ENCODE assay signal across 8 cellular contexts in the genomic region with DNA sequence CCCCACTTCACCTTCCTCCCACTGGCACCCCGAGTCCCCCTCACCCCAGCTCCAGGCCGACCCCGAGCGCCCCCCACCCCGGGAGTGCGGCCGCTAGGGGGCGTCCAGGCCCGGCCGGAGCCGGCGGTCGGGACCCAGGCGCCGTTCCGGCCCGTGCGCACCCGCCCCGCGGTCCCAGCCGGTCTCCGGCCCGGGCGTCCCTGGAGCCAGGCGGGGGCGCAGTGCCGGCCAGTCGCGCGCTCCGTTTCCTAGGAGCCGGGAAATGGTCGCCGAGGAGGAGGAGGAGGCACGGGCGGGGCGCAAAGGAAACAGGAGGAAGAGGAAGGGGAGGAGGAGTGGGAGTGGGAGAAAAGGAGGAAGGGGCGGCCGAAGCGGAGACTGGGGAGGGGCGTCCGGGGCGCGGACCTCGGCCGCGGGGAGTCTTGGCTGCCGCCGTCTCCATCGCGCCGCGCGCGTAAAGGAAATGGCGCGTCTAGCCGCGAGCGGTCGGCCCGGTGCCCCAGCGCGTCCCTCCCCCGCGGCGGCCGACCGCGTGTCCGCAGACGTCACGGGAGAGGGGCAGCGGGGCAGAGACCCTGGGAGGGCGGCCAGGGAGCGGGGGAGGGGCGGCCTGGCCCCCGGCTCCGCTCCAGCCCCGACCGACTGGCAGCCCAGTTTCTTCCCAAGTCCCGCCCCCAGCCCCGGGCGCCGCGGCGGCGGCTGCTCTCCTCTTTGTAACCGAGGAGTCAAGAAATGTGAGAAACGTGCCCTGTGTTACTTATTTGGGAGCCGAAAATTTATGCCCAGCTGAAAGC. TPM values are rescaled to one million over a fixed set of nuclear protein-coding genes. Genes with fewer than 3 reads are reported as not detected.
DNase-seq lines count a peak whose midpoint lies in the region; ATAC-seq and TF ChIP-seq lines count a peak whose summit lies in the region.

No MANE protein-coding gene starts in this region.

- peak; percentile 82 to 85 (median 84) for ATAC-seq in psoas muscle
- no peak for ATAC-seq in HG03342 (IDR thresholded peaks at IDR 0.05; ENCODE audit: unreplicated experiment)

- DNase-seq in EH (ENCODE audit: low read depth) (peak; percentile 91), LHCN-M2 (ENCODE audit: low read depth) (peak; percentile 54), SK-N-DZ (ENCODE audit: low spot score) (peak; percentile 89), astrocyte of the cerebellum (ENCODE audit: low read depth) (peak; percentile 60), hepatic stellate cell (ENCODE audit: low spot score) (peak; percentile 87), psoas muscle (peak; percentile 79 to 80), activated gamma-delta T cell (lab: John Stamatoyannopoulos, UW) (no peak)

- H3K4me1 ChIP-seq in psoas muscle = peaks cover 15% of the 10 kb centered on the region

- H3K27ac ChIP-seq in psoas muscle = peak overlapping the region; percentile 78

- no peaks in the 10 kb centered on the region for H3K36me3 ChIP-seq in psoas muscle (ENCODE audit: insufficient read depth in 1 of 2, low read depth in 1 of 2)

- peaks cover 0 to 47% (median 10%) of the 10 kb centered on the region in 3 donors for H3K27me3 ChIP-seq in psoas muscle (ENCODE audit: insufficient read depth in 3 of 3, low read length in 2 of 3)

- in situ Hi-C loops in astrocyte of the cerebellum (cut with HindIII; ENCODE audit: low sequenced_read_pairs) = loop anchor here (10.0 kb wide), 1 partner anchor 381 kb away; no protein-coding TSS in a partner anchor

- TF ChIP-seq CTCF in astrocyte of the cerebellum (IDR thresholded peaks at IDR 0.05; ENCODE audit: low read depth, low read length, missing control alignments) (peak; percentile 67), psoas muscle (IDR thresholded peaks at IDR 0.05) (peak; percentile 75)

- H3K4me3 ChIP-seq in astrocyte of the cerebellum (ENCODE audit: low read depth, low read length) (peak overlapping the region; percentile 65), psoas muscle (peak overlapping the region; percentile 74)

- H3K9me3 ChIP-seq in psoas muscle = no peaks in the 10 kb centered on the region

- intact Hi-C loops in psoas muscle (cut with DNase I) = loop anchor here in 1 of 2 donors (2.0 to 10.0 kb wide), 2 partner anchors 109 to 201 kb away; no protein-coding TSS in a partner anchor

- WGBS in psoas muscle, 3 donors = 0 to 1% (median 0%) methylated on average over 55 to 92 of the region's 92 CpGs

RNA-seq across cellular contexts. Expression of gene KCTD15, which starts 1.1 kb away (rescaled TPM):
- 8.7 and 12.3 TPM in 2 replicates for total RNA-seq in LHCN-M2 (2014; rRNA removed)
- 2.1 TPM for polyA plus RNA-seq in LHCN-M2 (2012)
- 37.0 and 40.7 TPM in 2 replicates for polyA plus RNA-seq in SK-N-DZ (2014; cell fraction: cytosol; rRNA removed)
- polyA plus RNA-seq in SK-N-DZ (2014; cell fraction: nucleus; rRNA removed) = 78.0 and 79.8 TPM in 2 replicates
- 1 to 10 TPM; 3.2 to 9.1 (median 7.2) TPM for total RNA-seq in psoas muscle
- polyA plus RNA-seq in psoas muscle = 1 to 10 TPM; 2.1 to 5.7 (median 2.1) TPM
